Comparison of ENCODE assay signal across 9 cellular contexts in genomic region chr6:328184-328670, GRCh38. TPM values are rescaled to one million over a fixed set of nuclear protein-coding genes. Genes with fewer than 3 reads are reported as not detected.
DNase-seq lines count a peak whose midpoint lies in the region; ATAC-seq and TF ChIP-seq lines count a peak whose summit lies in the region.
"Had no signal": no experiment of that assay in that cellular context is flagged by ENCODE, and none has a peak within 500 bp of the region (broad histone marks: within the 10 kb centered on the region; RNA-seq: fewer than 3 reads in every experiment).

No MANE protein-coding gene starts in this region.

- TF ChIP-seq EP300 in sigmoid colon (IDR thresholded peaks at IDR 0.05) = no peak

- peak overlapping the region in 3 of 4 donors; percentile 3 to 69 (median 55) for H3K27ac ChIP-seq in sigmoid colon
- H3K27ac ChIP-seq: SJSA1 had no signal

- DNase-seq in GM04504 (ENCODE audit: low read depth) (peak; percentile 82), GM20000 (ENCODE audit: low spot score) (peak; percentile 81), dermis blood vessel endothelial cell (peak; percentile 56), sigmoid colon (peak; percentile 87), NK-92 (lab: John Stamatoyannopoulos, UW; ENCODE audit: unreplicated experiment) (no peak), NCI-H1930 (lab: John Stamatoyannopoulos, UW) (no peak), activated gamma-delta T cell treated with Interleukin-2 at 50 U/mL for 16 hours (no peak)

- 60 to 74% methylated on average over 7 of the region's 7 CpGs for WGBS in sigmoid colon, 2 donors

- H3K27me3 ChIP-seq in sigmoid colon = no peaks in the 10 kb centered on the region
- H3K27me3 ChIP-seq: SJSA1 had no signal

- TF ChIP-seq CTCF in GM20000 (IDR thresholded peaks at IDR 0.05; ENCODE audit: extremely low read depth, missing control alignments) (no peak), sigmoid colon (IDR thresholded peaks at IDR 0.05) (no peak)

- no peak for TF ChIP-seq POLR2A in sigmoid colon (IDR thresholded peaks at IDR 0.05)

- ATAC-seq in HG03469 (IDR thresholded peaks at IDR 0.05; ENCODE audit: unreplicated experiment) = peak; percentile 66

- no peak overlapping the region for H3K4me3 ChIP-seq in sigmoid colon
- H3K4me3 ChIP-seq: SJSA1 had no signal

- peaks cover 0 to 68% (median 50%) of the 10 kb centered on the region in 4 donors for H3K4me1 ChIP-seq in sigmoid colon

- H3K36me3 ChIP-seq in sigmoid colon = no peaks in the 10 kb centered on the region
- H3K36me3 ChIP-seq: SJSA1 had no signal

- intact Hi-C loops in sigmoid colon (cut with DNase I) = no loop called here

- no peaks in the 10 kb centered on the region for H3K9me3 ChIP-seq in sigmoid colon
- H3K9me3 ChIP-seq: SJSA1 had no signal

RNA-seq across cellular contexts. Expression of gene DUSP22, which starts 35.9 kb away (rescaled TPM):
- total RNA-seq in dermis blood vessel endothelial cell (40.8 and 44.3 TPM in 2 replicates), sigmoid colon (100 to 1,000 TPM in 1 of 4 donors, 10 to 100 TPM in 3; 55.6 to 113 (median 80.5) TPM)
- polyA plus RNA-seq in sigmoid colon = 10 to 100 TPM; 15.7 to 35.3 (median 32.4) TPM

Comparison
In these comparisons a context has a peak if more than half of its experiments do, and no peak if none do; other contexts are left out.
1. DNase-seq: peak in GM04504 (single experiment), GM20000 (single experiment), dermis blood vessel endothelial cell (single experiment) and sigmoid colon (single experiment); none in NK-92 (single experiment), NCI-H1930 (0 of 2) and activated gamma-delta T cell treated with Interleukin-2 at 50 U/mL for 16 hours (single experiment).